ENCODE assay signal across 8 cellular contexts in the genomic region with DNA sequence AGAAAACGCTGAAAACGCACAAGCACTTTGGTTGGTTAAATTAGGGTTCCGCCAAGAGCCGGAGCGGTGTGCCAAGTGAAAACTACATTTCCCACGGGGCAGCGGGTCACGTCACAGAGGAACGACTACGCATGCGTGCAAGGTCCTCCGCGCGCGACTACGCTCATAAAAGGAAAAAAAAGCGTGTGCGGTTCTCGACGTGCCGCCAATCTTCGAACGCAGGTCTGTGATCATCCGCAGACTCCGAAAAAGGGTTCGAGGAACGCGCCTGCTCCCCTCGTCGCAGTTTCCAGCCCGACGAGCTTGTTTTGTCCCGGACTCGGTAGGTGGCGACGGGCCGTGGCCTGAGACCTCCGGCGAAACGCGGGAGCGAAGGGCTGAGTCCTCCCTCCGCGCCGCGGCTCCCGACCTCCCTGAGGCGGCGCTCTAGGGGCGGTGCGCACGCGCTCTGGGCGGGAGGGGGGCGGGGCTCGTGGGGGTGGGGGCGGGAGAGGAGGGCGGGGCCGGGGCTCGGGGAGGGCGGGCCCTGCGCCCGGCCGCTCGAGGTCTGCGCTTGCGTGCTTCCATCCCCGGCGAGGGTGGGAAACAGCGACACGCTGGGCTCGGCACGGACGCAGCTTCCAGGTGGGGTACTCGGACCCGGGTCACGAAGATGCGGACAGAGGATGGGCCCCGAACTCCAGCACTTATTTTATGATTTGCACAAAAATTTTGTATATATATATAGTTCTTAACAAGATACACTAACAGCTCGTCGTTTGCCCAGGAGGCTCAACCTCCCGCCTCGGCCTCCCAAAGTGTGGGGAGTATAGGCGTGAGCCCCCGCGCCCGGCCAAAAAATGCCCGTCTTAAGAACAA.
DNase-seq lines count a peak whose midpoint lies in the region; ATAC-seq lines count a peak whose summit lies in the region.

A gene (plus strand): TSS at position 145 of the 858 bp plus-strand sequence. CDS start 27,150 bp downstream, outside the sequence.

- DNase-seq in COLO668 (lab: John Stamatoyannopoulos, UW; ENCODE audit: unreplicated experiment) (peak; percentile 89), HS-5 (ENCODE audit: low read depth) (peak; percentile 80), medulla oblongata (ENCODE audit: extremely low spot score) (peak; percentile 95)
- DNase-seq in NK-92 treated with Interleukin-12 subunit alpha and Interleukin-12 subunit beta, amount 100 ng/mL, for 24 hours (lab: John Stamatoyannopoulos, UW), result peak; percentile 86
- peak; percentile 97 for DNase-seq in activated CD8-positive, alpha-beta memory T cell treated with anti-CD3 and anti-CD28 coated beads for 24 hours
- DNase-seq in effector CD8-positive, alpha-beta T cell (lab: John Stamatoyannopoulos, UW), result peak; percentile 89
- DNase-seq in stimulated activated CD8-positive, alpha-beta memory T cell treated with anti-CD3 and anti-CD28 coated beads, Interleukin-12 subunit alpha, Interleukin-12 subunit beta, amount 100 ng/mL, for 1 hour (ENCODE audit: low read depth), result peak; percentile 90

- ATAC-seq in GM19463 (IDR thresholded peaks at IDR 0.05; ENCODE audit: unreplicated experiment), result peak; percentile 63

Comparison
In these comparisons a context has a peak if more than half of its experiments do, and no peak if none do; other contexts are left out.
1. Peak in every context shown above with its lines: DNase-seq and ATAC-seq.